ENCODE assay signal across 10 cellular contexts in the genomic region with DNA sequence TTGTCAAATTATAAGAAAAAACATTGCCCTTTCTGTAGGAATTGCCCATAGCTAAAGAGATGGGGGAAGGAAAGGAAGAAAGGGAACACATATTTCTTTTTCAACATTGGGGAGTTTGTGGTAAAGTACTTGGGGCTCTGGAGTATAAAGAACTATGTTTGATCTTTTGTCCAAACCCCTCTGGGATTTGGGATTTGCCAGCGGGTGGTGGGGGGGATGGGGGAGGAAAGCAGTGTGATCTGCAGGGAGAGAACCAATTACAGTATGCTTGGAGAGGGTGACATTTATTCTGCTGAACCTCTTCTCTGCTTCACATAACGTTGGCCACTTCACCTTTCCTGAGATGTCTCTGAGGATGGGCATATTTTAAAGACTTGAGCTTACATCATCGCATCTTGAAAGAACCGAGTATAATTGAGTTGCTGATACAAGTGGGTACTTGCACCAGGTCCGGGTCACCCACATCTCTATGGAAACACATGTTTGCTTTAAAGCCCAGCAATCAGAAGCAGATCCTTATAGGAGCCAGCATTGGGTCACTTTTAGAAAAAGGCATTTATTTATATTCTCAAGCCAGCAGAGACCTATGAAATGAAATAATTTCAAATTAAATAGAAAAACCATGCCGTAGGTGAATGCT.
DNase-seq lines count a peak whose midpoint lies in the region; ATAC-seq and TF ChIP-seq lines count a peak whose summit lies in the region.
"Had no signal": no experiment of that assay in that cellular context is flagged by ENCODE, and none has a peak within 500 bp of the region (broad histone marks: within the 10 kb centered on the region; RNA-seq: fewer than 3 reads in every experiment).

No MANE protein-coding gene starts in this region.

- ATAC-seq in HG03439 (IDR thresholded peaks at IDR 0.05; ENCODE audit: unreplicated experiment) (no peak), HG03025 (IDR thresholded peaks at IDR 0.05; ENCODE audit: low FRiP score, unreplicated experiment) (no peak)
- ATAC-seq: stimulated activated naive CD8-positive, alpha-beta T cell treated with anti-CD3 and anti-CD28 coated beads, Interleukin-15, Interleukin-2, amounts not matched to agents 100 U/mL and 50 U/mL, for 24 hours had no signal

- H3K36me3 ChIP-seq in HEK293 (ENCODE audit: control insufficient read depth in 2 of 2, insufficient read depth in 1 of 2, low read length in 2 of 2) = no peaks in the 10 kb centered on the region

- H3K4me3 ChIP-seq in HEK293 (ENCODE audit: low read depth, low read length) (no peak overlapping the region), epithelial cell of proximal tubule (ENCODE audit: low read depth, low read length) (peak overlapping the region; percentile 44)

- TF ChIP-seq CTCF in HEK293 (tag by site-specific recombination; IDR thresholded peaks at IDR 0.05) (no peak), epithelial cell of proximal tubule (conservative IDR thresholded peaks at IDR 0.05; ENCODE audit: low read depth, low read length) (no peak)

- H3K9me3 ChIP-seq in HEK293 (ENCODE audit: control insufficient read depth, insufficient read depth, low read depth, low read length) = no peaks in the 10 kb centered on the region

- H3K27ac ChIP-seq in HEK293 (ENCODE audit: extremely low read depth, low read depth, low read length) = 0 out of 2 replicates have a peak overlapping the region, but pooled peaks have one; percentile 43

- CTCF ChIA-PET in HEK293 (lab: Yijun Ruan, JAX) = interaction anchor here (1.3 kb wide), 1 partner anchor 102 kb away, joined by 5 read pairs; no protein-coding TSS in a partner anchor

- POLR2A ChIA-PET in HEK293 (lab: Yijun Ruan, JAX) = no interaction called here

- DNase-seq in NCI-H69 (lab: John Stamatoyannopoulos, UW) (peak; percentile 16), epithelial cell of proximal tubule (ENCODE audit: low read depth) (no peak), pons (ENCODE audit: low spot score) (peak; percentile 37), SHP77 treated with DMSO at 0.1 percent for 48 hours (lab: John Stamatoyannopoulos, UW) (no peak)
- DNase-seq in activated CD8-positive, alpha-beta memory T cell treated with anti-CD3 and anti-CD28 coated beads, Interleukin-2, amount 50 U/mL, for 4 hours = no peak
- DNase-seq: SIG-M5; stimulated activated naive CD8-positive, alpha-beta T cell treated with anti-CD3 and anti-CD28 coated beads, Interleukin-15, Interleukin-2, amounts not matched to agents 100 U/mL and 50 U/mL, for 24 hours had no signal

- H3K4me1 ChIP-seq in HEK293 (ENCODE audit: control insufficient read depth, insufficient read depth, low read length) = peaks cover 39% of the 10 kb centered on the region

TF ChIP-seq in HEK293, 187 proteins besides CTCF, POLR2A, EP300 and RAD21:
- TF ChIP-seq, protein P1, sequence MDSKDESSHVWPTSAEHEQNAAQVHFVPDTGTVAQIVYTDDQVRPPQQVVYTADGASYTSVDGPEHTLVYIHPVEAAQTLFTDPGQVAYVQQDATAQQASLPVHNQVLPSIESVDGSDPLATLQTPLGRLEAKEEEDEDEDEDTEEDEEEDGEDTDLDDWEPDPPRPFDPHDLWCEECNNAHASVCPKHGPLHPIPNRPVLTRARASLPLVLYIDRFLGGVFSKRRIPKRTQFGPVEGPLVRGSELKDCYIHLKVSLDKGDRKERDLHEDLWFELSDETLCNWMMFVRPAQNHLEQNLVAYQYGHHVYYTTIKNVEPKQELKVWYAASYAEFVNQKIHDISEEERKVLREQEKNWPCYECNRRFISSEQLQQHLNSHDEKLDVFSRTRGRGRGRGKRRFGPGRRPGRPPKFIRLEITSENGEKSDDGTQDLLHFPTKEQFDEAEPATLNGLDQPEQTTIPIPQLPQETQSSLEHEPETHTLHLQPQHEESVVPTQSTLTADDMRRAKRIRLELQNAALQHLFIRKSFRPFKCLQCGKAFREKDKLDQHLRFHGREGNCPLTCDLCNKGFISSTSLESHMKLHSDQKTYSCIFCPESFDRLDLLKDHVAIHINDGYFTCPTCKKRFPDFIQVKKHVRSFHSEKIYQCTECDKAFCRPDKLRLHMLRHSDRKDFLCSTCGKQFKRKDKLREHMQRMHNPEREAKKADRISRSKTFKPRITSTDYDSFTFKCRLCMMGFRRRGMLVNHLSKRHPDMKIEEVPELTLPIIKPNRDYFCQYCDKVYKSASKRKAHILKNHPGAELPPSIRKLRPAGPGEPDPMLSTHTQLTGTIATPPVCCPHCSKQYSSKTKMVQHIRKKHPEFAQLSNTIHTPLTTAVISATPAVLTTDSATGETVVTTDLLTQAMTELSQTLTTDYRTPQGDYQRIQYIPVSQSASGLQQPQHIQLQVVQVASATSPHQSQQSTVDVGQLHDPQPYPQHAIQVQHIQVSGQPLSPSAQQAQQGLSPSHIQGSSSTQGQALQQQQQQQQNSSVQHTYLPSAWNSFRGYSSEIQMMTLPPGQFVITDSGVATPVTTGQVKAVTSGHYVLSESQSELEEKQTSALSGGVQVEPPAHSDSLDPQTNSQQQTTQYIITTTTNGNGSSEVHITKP (tag by site-specific recombination; IDR thresholded peaks at IDR 0.05) = peak; percentile 42; the same call in 1 of the 2 replicates
- TF ChIP-seq ZNF366 (tag by site-specific recombination; conservative IDR thresholded peaks at IDR 0.05) (peak; percentile 37; the same call in 1 of the 2 replicates), ZNF239 (tag by site-specific recombination; IDR thresholded peaks at IDR 0.05) (no peak), ZNF701 (tag by site-specific recombination; IDR thresholded peaks at IDR 0.05) (no peak)

Comparison
In these comparisons a context has a peak if more than half of its experiments do, and no peak if none do; other contexts are left out.
1. DNase-seq: peak in NCI-H69 (single experiment) and pons (single experiment); none in epithelial cell of proximal tubule (single experiment), activated CD8-positive, alpha-beta memory T cell treated with anti-CD3 and anti-CD28 coated beads, Interleukin-2, amount 50 U/mL, for 4 hours (single experiment) and SHP77 treated with DMSO at 0.1 percent for 48 hours (single experiment).